2 cellular contexts compared by ENCODE assay signal in the genomic region with DNA sequence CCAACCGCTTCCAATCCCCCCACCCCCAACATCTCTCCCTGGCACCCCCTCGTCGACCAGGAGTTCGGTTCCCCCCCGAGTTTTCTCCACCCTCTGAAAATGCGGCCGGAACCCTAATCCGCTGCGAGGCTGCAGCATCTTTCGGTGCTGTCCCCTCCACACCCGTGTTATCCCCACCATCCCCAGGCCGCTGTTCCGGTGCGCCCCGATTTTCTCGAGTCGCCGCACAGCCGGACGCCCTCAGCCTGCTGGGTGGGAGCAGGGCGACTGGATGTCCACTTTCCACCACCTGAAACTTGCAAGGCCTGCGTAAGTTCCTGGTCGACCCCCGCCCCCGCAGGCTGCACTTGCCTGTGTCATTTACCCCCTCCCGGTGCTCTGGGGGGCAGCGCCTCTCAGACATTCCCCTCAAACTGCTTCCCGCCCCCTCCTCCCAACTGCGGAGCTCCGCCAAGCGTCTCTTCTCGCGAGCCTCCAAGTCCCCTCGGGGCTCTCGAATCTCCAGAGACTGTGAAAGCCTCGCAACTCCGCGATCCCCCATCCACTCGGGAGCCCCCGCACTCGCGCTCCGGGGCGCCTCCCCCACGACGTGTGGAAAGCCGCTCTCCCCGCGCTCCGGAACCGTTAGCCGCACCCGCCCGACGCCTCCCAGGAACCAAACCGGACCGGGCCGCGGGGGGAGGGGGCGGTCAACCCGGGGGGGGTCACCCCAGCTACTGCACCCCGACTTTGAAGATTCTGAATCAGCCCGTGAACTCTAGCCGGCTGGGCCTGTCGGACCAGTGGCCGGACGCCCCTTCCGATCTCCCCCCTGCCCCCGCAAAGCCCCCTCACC.
TF ChIP-seq lines count a peak whose summit lies in the region.

No MANE protein-coding gene starts in this region.

TF ChIP-seq in GM23338, 12 proteins besides CTCF, POLR2A, EP300 and RAD21 (continues in another document):
- TF ChIP-seq CREB1 (CRISPR knock-in tag; IDR thresholded peaks at IDR 0.05; ENCODE audit: low read depth) (no peak), ZNF114 (CRISPR knock-in tag; IDR thresholded peaks at IDR 0.05) (no peak), ZNF331 (CRISPR knock-in tag; IDR thresholded peaks at IDR 0.05; ENCODE audit: low read depth) (no peak), EZH2 (IDR thresholded peaks at IDR 0.05; ENCODE audit: low read depth, unreplicated experiment) (no peak)
- TF ChIP-seq, protein P1, sequence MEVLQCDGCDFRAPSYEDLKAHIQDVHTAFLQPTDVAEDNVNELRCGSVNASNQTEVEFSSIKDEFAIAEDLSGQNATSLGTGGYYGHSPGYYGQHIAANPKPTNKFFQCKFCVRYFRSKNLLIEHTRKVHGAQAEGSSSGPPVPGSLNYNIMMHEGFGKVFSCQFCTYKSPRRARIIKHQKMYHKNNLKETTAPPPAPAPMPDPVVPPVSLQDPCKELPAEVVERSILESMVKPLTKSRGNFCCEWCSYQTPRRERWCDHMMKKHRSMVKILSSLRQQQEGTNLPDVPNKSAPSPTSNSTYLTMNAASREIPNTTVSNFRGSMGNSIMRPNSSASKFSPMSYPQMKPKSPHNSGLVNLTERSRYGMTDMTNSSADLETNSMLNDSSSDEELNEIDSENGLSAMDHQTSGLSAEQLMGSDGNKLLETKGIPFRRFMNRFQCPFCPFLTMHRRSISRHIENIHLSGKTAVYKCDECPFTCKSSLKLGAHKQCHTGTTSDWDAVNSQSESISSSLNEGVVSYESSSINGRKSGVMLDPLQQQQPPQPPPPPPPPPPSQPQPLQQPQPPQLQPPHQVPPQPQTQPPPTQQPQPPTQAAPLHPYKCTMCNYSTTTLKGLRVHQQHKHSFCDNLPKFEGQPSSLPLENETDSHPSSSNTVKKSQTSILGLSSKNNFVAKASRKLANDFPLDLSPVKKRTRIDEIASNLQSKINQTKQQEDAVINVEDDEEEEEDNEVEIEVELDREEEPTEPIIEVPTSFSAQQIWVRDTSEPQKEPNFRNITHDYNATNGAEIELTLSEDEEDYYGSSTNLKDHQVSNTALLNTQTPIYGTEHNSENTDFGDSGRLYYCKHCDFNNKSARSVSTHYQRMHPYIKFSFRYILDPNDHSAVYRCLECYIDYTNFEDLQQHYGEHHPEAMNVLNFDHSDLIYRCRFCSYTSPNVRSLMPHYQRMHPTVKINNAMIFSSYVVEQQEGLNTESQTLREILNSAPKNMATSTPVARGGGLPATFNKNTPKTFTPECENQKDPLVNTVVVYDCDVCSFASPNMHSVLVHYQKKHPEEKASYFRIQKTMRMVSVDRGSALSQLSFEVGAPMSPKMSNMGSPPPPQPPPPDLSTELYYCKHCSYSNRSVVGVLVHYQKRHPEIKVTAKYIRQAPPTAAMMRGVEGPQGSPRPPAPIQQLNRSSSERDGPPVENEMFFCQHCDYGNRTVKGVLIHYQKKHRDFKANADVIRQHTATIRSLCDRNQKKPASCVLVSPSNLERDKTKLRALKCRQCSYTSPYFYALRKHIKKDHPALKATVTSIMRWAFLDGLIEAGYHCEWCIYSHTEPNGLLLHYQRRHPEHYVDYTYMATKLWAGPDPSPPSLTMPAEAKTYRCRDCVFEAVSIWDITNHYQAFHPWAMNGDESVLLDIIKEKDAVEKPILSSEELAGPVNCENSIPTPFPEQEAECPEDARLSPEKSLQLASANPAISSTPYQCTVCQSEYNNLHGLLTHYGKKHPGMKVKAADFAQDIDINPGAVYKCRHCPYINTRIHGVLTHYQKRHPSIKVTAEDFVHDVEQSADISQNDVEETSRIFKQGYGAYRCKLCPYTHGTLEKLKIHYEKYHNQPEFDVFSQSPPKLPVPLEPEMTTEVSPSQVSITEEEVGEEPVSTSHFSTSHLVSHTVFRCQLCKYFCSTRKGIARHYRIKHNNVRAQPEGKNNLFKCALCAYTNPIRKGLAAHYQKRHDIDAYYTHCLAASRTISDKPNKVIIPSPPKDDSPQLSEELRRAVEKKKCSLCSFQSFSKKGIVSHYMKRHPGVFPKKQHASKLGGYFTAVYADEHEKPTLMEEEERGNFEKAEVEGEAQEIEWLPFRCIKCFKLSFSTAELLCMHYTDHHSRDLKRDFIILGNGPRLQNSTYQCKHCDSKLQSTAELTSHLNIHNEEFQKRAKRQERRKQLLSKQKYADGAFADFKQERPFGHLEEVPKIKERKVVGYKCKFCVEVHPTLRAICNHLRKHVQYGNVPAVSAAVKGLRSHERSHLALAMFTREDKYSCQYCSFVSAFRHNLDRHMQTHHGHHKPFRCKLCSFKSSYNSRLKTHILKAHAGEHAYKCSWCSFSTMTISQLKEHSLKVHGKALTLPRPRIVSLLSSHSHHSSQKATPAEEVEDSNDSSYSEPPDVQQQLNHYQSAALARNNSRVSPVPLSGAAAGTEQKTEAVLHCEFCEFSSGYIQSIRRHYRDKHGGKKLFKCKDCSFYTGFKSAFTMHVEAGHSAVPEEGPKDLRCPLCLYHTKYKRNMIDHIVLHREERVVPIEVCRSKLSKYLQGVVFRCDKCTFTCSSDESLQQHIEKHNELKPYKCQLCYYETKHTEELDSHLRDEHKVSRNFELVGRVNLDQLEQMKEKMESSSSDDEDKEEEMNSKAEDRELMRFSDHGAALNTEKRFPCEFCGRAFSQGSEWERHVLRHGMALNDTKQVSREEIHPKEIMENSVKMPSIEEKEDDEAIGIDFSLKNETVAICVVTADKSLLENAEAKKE (CRISPR knock-in tag; IDR thresholded peaks at IDR 0.05): no peak
- TF ChIP-seq, protein P2, sequence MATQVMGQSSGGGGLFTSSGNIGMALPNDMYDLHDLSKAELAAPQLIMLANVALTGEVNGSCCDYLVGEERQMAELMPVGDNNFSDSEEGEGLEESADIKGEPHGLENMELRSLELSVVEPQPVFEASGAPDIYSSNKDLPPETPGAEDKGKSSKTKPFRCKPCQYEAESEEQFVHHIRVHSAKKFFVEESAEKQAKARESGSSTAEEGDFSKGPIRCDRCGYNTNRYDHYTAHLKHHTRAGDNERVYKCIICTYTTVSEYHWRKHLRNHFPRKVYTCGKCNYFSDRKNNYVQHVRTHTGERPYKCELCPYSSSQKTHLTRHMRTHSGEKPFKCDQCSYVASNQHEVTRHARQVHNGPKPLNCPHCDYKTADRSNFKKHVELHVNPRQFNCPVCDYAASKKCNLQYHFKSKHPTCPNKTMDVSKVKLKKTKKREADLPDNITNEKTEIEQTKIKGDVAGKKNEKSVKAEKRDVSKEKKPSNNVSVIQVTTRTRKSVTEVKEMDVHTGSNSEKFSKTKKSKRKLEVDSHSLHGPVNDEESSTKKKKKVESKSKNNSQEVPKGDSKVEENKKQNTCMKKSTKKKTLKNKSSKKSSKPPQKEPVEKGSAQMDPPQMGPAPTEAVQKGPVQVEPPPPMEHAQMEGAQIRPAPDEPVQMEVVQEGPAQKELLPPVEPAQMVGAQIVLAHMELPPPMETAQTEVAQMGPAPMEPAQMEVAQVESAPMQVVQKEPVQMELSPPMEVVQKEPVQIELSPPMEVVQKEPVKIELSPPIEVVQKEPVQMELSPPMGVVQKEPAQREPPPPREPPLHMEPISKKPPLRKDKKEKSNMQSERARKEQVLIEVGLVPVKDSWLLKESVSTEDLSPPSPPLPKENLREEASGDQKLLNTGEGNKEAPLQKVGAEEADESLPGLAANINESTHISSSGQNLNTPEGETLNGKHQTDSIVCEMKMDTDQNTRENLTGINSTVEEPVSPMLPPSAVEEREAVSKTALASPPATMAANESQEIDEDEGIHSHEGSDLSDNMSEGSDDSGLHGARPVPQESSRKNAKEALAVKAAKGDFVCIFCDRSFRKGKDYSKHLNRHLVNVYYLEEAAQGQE (IDR thresholded peaks at IDR 0.05; ENCODE audit: unreplicated experiment): no peak
- TF ChIP-seq, protein P3, sequence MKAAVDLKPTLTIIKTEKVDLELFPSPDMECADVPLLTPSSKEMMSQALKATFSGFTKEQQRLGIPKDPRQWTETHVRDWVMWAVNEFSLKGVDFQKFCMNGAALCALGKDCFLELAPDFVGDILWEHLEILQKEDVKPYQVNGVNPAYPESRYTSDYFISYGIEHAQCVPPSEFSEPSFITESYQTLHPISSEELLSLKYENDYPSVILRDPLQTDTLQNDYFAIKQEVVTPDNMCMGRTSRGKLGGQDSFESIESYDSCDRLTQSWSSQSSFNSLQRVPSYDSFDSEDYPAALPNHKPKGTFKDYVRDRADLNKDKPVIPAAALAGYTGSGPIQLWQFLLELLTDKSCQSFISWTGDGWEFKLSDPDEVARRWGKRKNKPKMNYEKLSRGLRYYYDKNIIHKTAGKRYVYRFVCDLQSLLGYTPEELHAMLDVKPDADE (IDR thresholded peaks at IDR 0.05): no peak

TF ChIP-seq in K562, 482 proteins besides CTCF, POLR2A, EP300 and RAD21 (continued from another document and continues in another):
- TF ChIP-seq SPI1 (IDR thresholded peaks at IDR 0.05; ENCODE audit: borderline replicate concordance, low read depth, low read length): no peak
- peak; percentile 55 for TF ChIP-seq KDM5B (IDR thresholded peaks at IDR 0.05; ENCODE audit: insufficient replicate concordance, low read depth, low read length)
- 0 out of 2 replicates have a peak, but pooled peaks have one; percentile 23 for TF ChIP-seq GATAD2A (IDR thresholded peaks at IDR 0.05)
- peak; percentile 18; the same call in 1 of the 2 replicates for TF ChIP-seq XRCC5 (IDR thresholded peaks at IDR 0.05; ENCODE audit: low read depth, low read length)
- peak; percentile 85 for TF ChIP-seq EGR1 (conservative IDR thresholded peaks at IDR 0.05)
- TF ChIP-seq MTA3 (IDR thresholded peaks at IDR 0.05; ENCODE audit: borderline replicate concordance): peak; percentile 12; the same call in 1 of the 2 replicates
- TF ChIP-seq POLR2B (IDR thresholded peaks at IDR 0.05; ENCODE audit: low read depth, partially characterized antibody): peak; percentile 37
- TF ChIP-seq MAFG (tag; conservative IDR thresholded peaks at IDR 0.05): no peak
- no peak for TF ChIP-seq EZH2 (IDR thresholded peaks at IDR 0.05; ENCODE audit: borderline replicate concordance, low read depth, low read length)
- no peak for TF ChIP-seq FOXA1 (IDR thresholded peaks at IDR 0.05; ENCODE audit: borderline replicate concordance)
- peak; percentile 40; the same call in 1 of the 2 replicates for TF ChIP-seq ZNF584 (CRISPR knock-in tag; IDR thresholded peaks at IDR 0.05; ENCODE audit: low read depth)
- TF ChIP-seq MYC (IDR thresholded peaks at IDR 0.05; ENCODE audit: low read depth, low read length): no peak
- 0 out of 2 replicates have a peak, but pooled peaks have one; percentile 27 for TF ChIP-seq MYC (CRISPR knock-in tag; IDR thresholded peaks at IDR 0.05; ENCODE audit: borderline replicate concordance, low read depth)
- TF ChIP-seq PPARD (CRISPR knock-in tag; IDR thresholded peaks at IDR 0.05): no peak
- 0 out of 2 replicates have a peak, but pooled peaks have one; percentile 56 for TF ChIP-seq MIER1 (IDR thresholded peaks at IDR 0.05; ENCODE audit: low read depth)
- TF ChIP-seq MEF2A (IDR thresholded peaks at IDR 0.05; ENCODE audit: control insufficient read depth, low read depth, low read length): no peak
- TF ChIP-seq SUPT5H (IDR thresholded peaks at IDR 0.05): no peak; the same call in none of the 2 replicates
- TF ChIP-seq, protein P4, sequence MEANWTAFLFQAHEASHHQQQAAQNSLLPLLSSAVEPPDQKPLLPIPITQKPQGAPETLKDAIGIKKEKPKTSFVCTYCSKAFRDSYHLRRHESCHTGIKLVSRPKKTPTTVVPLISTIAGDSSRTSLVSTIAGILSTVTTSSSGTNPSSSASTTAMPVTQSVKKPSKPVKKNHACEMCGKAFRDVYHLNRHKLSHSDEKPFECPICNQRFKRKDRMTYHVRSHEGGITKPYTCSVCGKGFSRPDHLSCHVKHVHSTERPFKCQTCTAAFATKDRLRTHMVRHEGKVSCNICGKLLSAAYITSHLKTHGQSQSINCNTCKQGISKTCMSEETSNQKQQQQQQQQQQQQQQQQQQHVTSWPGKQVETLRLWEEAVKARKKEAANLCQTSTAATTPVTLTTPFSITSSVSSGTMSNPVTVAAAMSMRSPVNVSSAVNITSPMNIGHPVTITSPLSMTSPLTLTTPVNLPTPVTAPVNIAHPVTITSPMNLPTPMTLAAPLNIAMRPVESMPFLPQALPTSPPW (CRISPR knock-in tag; IDR thresholded peaks at IDR 0.05): peak; percentile 81
- 0 out of 2 replicates have a peak, but pooled peaks have one; percentile 6 for TF ChIP-seq KAT7 (CRISPR knock-in tag; IDR thresholded peaks at IDR 0.05; ENCODE audit: borderline replicate concordance)
- peak; percentile 93 for TF ChIP-seq CHD2 (IDR thresholded peaks at IDR 0.05; ENCODE audit: low read depth, low read length)
- TF ChIP-seq POLR2AphosphoS5 (IDR thresholded peaks at IDR 0.05; ENCODE audit: control insufficient read depth, insufficient read depth, low read depth, low read length): no peak
- 0 out of 2 replicates have a peak, but pooled peaks have one; percentile 25 for TF ChIP-seq HDAC2 (IDR thresholded peaks at IDR 0.05)
- TF ChIP-seq MAZ (CRISPR knock-in tag; conservative IDR thresholded peaks at IDR 0.05 in 1 of 2, IDR thresholded peaks at IDR 0.05 in 1 of 2): peak in 1 of 2 experiments; percentile 6; a peak in 1 of 4 replicates
- peak in 1 of 2 experiments; percentile 71; a peak in 1 of 4 replicates for TF ChIP-seq KDM1A (IDR thresholded peaks at IDR 0.05)
- TF ChIP-seq KLF13 (tag; IDR thresholded peaks at IDR 0.05; ENCODE audit: borderline replicate concordance, low read depth): no peak
- peak; percentile 6 for TF ChIP-seq ZNF146 (CRISPR knock-in tag; IDR thresholded peaks at IDR 0.05; ENCODE audit: unreplicated experiment)
- peak; percentile 50; the same call in 1 of the 2 replicates for TF ChIP-seq SP1 (CRISPR knock-in tag; IDR thresholded peaks at IDR 0.05)
- TF ChIP-seq, protein P5, sequence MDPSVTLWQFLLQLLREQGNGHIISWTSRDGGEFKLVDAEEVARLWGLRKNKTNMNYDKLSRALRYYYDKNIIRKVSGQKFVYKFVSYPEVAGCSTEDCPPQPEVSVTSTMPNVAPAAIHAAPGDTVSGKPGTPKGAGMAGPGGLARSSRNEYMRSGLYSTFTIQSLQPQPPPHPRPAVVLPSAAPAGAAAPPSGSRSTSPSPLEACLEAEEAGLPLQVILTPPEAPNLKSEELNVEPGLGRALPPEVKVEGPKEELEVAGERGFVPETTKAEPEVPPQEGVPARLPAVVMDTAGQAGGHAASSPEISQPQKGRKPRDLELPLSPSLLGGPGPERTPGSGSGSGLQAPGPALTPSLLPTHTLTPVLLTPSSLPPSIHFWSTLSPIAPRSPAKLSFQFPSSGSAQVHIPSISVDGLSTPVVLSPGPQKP (CRISPR knock-in tag; IDR thresholded peaks at IDR 0.05): no peak
- peak; percentile 38; the same call in 1 of the 2 replicates for TF ChIP-seq NFIC (IDR thresholded peaks at IDR 0.05)
- peak; percentile 39; the same call in 1 of the 2 replicates for TF ChIP-seq ETV1 (tag; conservative IDR thresholded peaks at IDR 0.05; ENCODE audit: low read depth)
- TF ChIP-seq, protein P6, sequence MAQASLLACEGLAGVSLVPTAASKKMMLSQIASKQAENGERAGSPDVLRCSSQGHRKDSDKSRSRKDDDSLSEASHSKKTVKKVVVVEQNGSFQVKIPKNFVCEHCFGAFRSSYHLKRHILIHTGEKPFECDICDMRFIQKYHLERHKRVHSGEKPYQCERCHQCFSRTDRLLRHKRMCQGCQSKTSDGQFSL (CRISPR knock-in tag; IDR thresholded peaks at IDR 0.05): peak; percentile 75; the same call in 1 of the 2 replicates
- TF ChIP-seq, protein P6 (tag; IDR thresholded peaks at IDR 0.05): no peak
- peak; percentile 49 for TF ChIP-seq SAP30 (IDR thresholded peaks at IDR 0.05; ENCODE audit: borderline replicate concordance, insufficient read depth, low read depth, low read length, poor library complexity, severe bottlenecking)
- TF ChIP-seq RFX1 (IDR thresholded peaks at IDR 0.05): no peak
